Comparison of ENCODE assay signal across 1 cellular context in genomic region chr17:5254414-5254813, GRCh38.
TF ChIP-seq lines count a peak whose summit lies in the region.

No MANE protein-coding gene starts in this region.

TF ChIP-seq in H1, 55 proteins besides CTCF, POLR2A, EP300 and RAD21:
- TF ChIP-seq USF2 (IDR thresholded peaks at IDR 0.05; ENCODE audit: low read length) (no peak), KDM1A (IDR thresholded peaks at IDR 0.05; ENCODE audit: borderline replicate concordance, low read length) (no peak), EGR1 (IDR thresholded peaks at IDR 0.05; ENCODE audit: borderline replicate concordance, low read depth, low read length) (no peak), TCF12 (IDR thresholded peaks at IDR 0.05; ENCODE audit: low read depth, low read length) (no peak), PHF8 (conservative IDR thresholded peaks at IDR 0.05; ENCODE audit: low read depth, low read length) (no peak), CREB1 (IDR thresholded peaks at IDR 0.05) (no peak), SIRT6 (IDR thresholded peaks at IDR 0.05; ENCODE audit: low read length) (no peak), TAF7 (optimal IDR thresholded peaks at IDR 0.05; ENCODE audit: borderline replicate concordance, low read depth, low read length) (no peak), RNF2 (IDR thresholded peaks at IDR 0.05; ENCODE audit: borderline replicate concordance, low read depth, low read length, missing control alignments, poor library complexity, severe bottlenecking) (no peak), SAP30 (IDR thresholded peaks at IDR 0.05; ENCODE audit: insufficient read depth, insufficient replicate concordance, low read length) (no peak), GTF2F1 (IDR thresholded peaks at IDR 0.05; ENCODE audit: borderline replicate concordance, low read depth, low read length) (no peak), E2F6 (IDR thresholded peaks at IDR 0.05) (no peak), NRF1 (IDR thresholded peaks at IDR 0.05; ENCODE audit: low read depth, low read length) (no peak), HDAC6 (IDR thresholded peaks at IDR 0.05; ENCODE audit: low read depth, low read length) (no peak), POLR2AphosphoS5 (IDR thresholded peaks at IDR 0.05; ENCODE audit: low read depth, low read length) (no peak), CBX5 (IDR thresholded peaks at IDR 0.05; ENCODE audit: low read depth, low read length) (no peak)
